ENCODE assay signal across 18 cellular contexts in genomic region chr10:119111968-119112515, GRCh38. TPM values are rescaled to one million over a fixed set of nuclear protein-coding genes. Genes with fewer than 3 reads are reported as not detected.
DNase-seq lines count a peak whose midpoint lies in the region; ATAC-seq and TF ChIP-seq lines count a peak whose summit lies in the region.
"Had no signal": no experiment of that assay in that cellular context is flagged by ENCODE, and none has a peak within 500 bp of the region (broad histone marks: within the 10 kb centered on the region; RNA-seq: fewer than 3 reads in every experiment).

No MANE protein-coding gene starts in this region.

- H3K36me3 ChIP-seq in IMR-90 (ENCODE audit: control insufficient read depth, insufficient read depth, low read length) (peaks cover 27% of the 10 kb centered on the region), neutrophil (peaks cover 78% of the 10 kb centered on the region)

- peak overlapping the region; percentile 83; the same call in 1 of the 3 replicates for H2BK15ac ChIP-seq in IMR-90 (ENCODE audit: low read depth, low read length)

- peaks cover 4% of the 10 kb centered on the region for H4K20me1 ChIP-seq in IMR-90 (ENCODE audit: insufficient read depth, low read length)

- no TSS peak for BruUV-seq in IMR-90 (replicated peaks; lab: Mats Ljungman, UMichigan)

- H3K4me3 Mint-ChIP-seq in CD14-positive monocyte = no peak overlapping the region
- H3K4me3 Mint-ChIP-seq: CD8-positive, alpha-beta memory T cell; GM23338 had no signal

- H3K18ac ChIP-seq in IMR-90 (ENCODE audit: low read depth, low read length) = peak overlapping the region; percentile 84

- peaks cover 11 to 26% of the 10 kb centered on the region in 2 experiments; a peak in 3 of 4 replicates for H3K79me1 ChIP-seq in IMR-90 (ENCODE audit: low read depth in 1 of 2, low read length in 2 of 2)

- H3K27me3 ChIP-seq in IMR-90 (ENCODE audit: control insufficient read depth, insufficient read depth, low read length) (no peaks in the 10 kb centered on the region), neutrophil (no peaks in the 10 kb centered on the region)
- H3K27me3 ChIP-seq: gastroesophageal sphincter, sigmoid colon had no signal

- no CpG with 5 or more reads among the region's 4 CpGs for WGBS in IMR-90 (ENCODE audit: extremely low coverage in 2 of 2, insufficient read length in 1 of 2), 2 experiments

- peak overlapping the region; percentile 64; the same call in 1 of the 2 replicates for H3K4ac ChIP-seq in IMR-90 (ENCODE audit: low read depth, low read length)

- peak overlapping the region; percentile 18; the same call in 1 of the 2 replicates for H3K23ac ChIP-seq in IMR-90 (ENCODE audit: low read depth, low read length)

- peaks cover 54% of the 10 kb centered on the region for H3K4me1 Mint-ChIP-seq in CD14-positive monocyte
- H3K4me1 Mint-ChIP-seq: GM23338 had no signal

- peak overlapping the region; percentile 39; the same call in 1 of the 2 replicates for H2BK20ac ChIP-seq in IMR-90 (ENCODE audit: low read depth, low read length)

- POLR2A ChIA-PET in IMR-90 (lab: Charles Lee; ENCODE audit: unreplicated experiment) = no interaction called here

- H3K9ac ChIP-seq in IMR-90 (ENCODE audit: low read depth, low read length) = no peak overlapping the region; the same call in 1 of the 2 replicates

- H3K4me2 ChIP-seq in IMR-90 (ENCODE audit: low read depth, low read length) = peak overlapping the region; percentile 71; the same call in 1 of the 2 replicates
- H3K4me2 ChIP-seq: GM23338 had no signal

- H3K4me1 ChIP-seq in IMR-90 (ENCODE audit: control insufficient read depth, insufficient read depth, low read length) (peaks cover 15% of the 10 kb centered on the region), neutrophil (ENCODE audit: control insufficient read depth in 1 of 2, insufficient read depth in 1 of 2, low read depth in 1 of 2, low read length in 1 of 2) (peaks cover 38 to 45% of the 10 kb centered on the region in 2 experiments)
- H3K4me1 ChIP-seq: left ventricle myocardium inferior had no signal

- H4K5ac ChIP-seq in IMR-90 (ENCODE audit: low read depth, low read length) = peak overlapping the region; percentile 64; the same call in 1 of the 2 replicates

- H3K4me3 ChIP-seq in IMR-90 (ENCODE audit: insufficient read depth, low read depth, low read length) (no peak overlapping the region), neutrophil (ENCODE audit: low read depth in 1 of 2, low read length in 1 of 2) (no peak overlapping the region)
- H3K4me3 ChIP-seq: gastroesophageal sphincter, GM23338, left ventricle myocardium inferior, sigmoid colon, SK-N-MC, thoracic aorta had no signal

- peaks cover 0 to 3% (median 0%) of the 10 kb centered on the region in 3 donors for H3K27me3 Mint-ChIP-seq in CD14-positive monocyte (ENCODE audit: low read depth in 3 of 3)
- H3K27me3 Mint-ChIP-seq: CD8-positive, alpha-beta memory T cell had no signal

- TF ChIP-seq CTCF in CD14-positive monocyte (IDR thresholded peaks at IDR 0.05) (no peak), IMR-90 (conservative IDR thresholded peaks at IDR 0.05; ENCODE audit: low read depth, low read length) (no peak), neutrophil (IDR thresholded peaks at IDR 0.05) (no peak)

- H2AK9ac ChIP-seq in IMR-90 (replicated peaks; ENCODE audit: low read depth, low read length, poor library complexity) = no peak overlapping the region

- peak overlapping the region; percentile 87 for H2BK5ac ChIP-seq in IMR-90 (ENCODE audit: low read depth, low read length, poor library complexity, severe bottlenecking)

- peaks cover 39 to 83% of the 10 kb centered on the region in 2 donors for H3K36me3 Mint-ChIP-seq in CD14-positive monocyte

- DNase-seq in CD14-positive monocyte (ENCODE audit: low spot score) (no peak), IMR-90 (peak; percentile 82), amniotic epithelial cell (ENCODE audit: low read depth) (peak; percentile 85), RKO (ENCODE audit: low spot score) (no peak)
- no peak for DNase-seq in activated CD4-positive, alpha-beta T cell treated with anti-CD3 and anti-CD28 coated beads, Interleukin-2, amount 50 U/mL, for 48 hours
- no peak for DNase-seq in activated CD4-positive, CD25-positive, alpha-beta regulatory T cell (lab: John Stamatoyannopoulos, UW)
- DNase-seq: activated CD4-positive, alpha-beta T cell treated with anti-CD3 and anti-CD28 coated beads for 48 hours; CD8-positive, alpha-beta memory T cell; cerebellar nuclear complex; left ventricle myocardium inferior; NCI-H187 treated with DMSO at 0.1 percent for 48 hours; sigmoid colon; stimulated activated CD4-positive, alpha-beta T cell treated with anti-CD3 and anti-CD28 coated beads, Interleukin-4, amount 100 ng/mL, for 1 hour had no signal

- H2BK120ac ChIP-seq in IMR-90 (ENCODE audit: low read depth, low read length) = peak overlapping the region; percentile 59; the same call in 1 of the 2 replicates

- no peaks in the 10 kb centered on the region for H3K9me1 ChIP-seq in IMR-90 (ENCODE audit: insufficient read depth, low read length)

- peak overlapping the region; percentile 41 to 85 (median 73) for H3K27ac Mint-ChIP-seq in CD14-positive monocyte
- H3K27ac Mint-ChIP-seq: GM23338 had no signal

- H2AK5ac ChIP-seq in IMR-90 (ENCODE audit: low read depth, low read length) = peak overlapping the region; percentile 71; the same call in 1 of the 2 replicates

- CTCF ChIA-PET in IMR-90 (lab: Yijun Ruan, JAX) = interaction anchor here (0.7 kb wide), 1 partner anchor 760 kb away, joined by 8 read pairs; no protein-coding TSS in a partner anchor

- H4K91ac ChIP-seq in IMR-90 (ENCODE audit: insufficient read depth, low read depth, low read length) = peak overlapping the region; percentile 28; the same call in 1 of the 2 replicates

- ATAC-seq in IMR-90 (ENCODE audit: low read depth) = peak; percentile 63
- ATAC-seq: gastroesophageal sphincter, GM23338 had no signal

- intact Hi-C loops in CD14-positive monocyte (cut with micrococcal nuclease) (loop anchor here (5.0 kb wide), 1 partner anchor 35 kb away; no protein-coding TSS in a partner anchor), IMR-90 (cut with micrococcal nuclease) (no loop called here)

- H3K9me3 Mint-ChIP-seq in CD14-positive monocyte = peaks cover 0 to 3% (median 2%) of the 10 kb centered on the region in 7 donors
- H3K9me3 Mint-ChIP-seq: CD8-positive, alpha-beta memory T cell; GM23338 had no signal

- H3K9me3 ChIP-seq in IMR-90 (ENCODE audit: control insufficient read depth, insufficient read depth, low read length) (no peaks in the 10 kb centered on the region), neutrophil (no peaks in the 10 kb centered on the region)
- H3K9me3 ChIP-seq: gastroesophageal sphincter, left ventricle myocardium inferior, sigmoid colon, thoracic aorta had no signal

- H3K27ac ChIP-seq in IMR-90 (ENCODE audit: insufficient read depth, low read length) = peak overlapping the region; percentile 84
- H3K27ac ChIP-seq in neutrophil = peak overlapping the region; percentile 52
- H3K27ac ChIP-seq: gastroesophageal sphincter, left ventricle myocardium inferior, SK-N-MC, thoracic aorta had no signal

- peak overlapping the region in 1 of 2 experiments; percentile 41; a peak in 2 of 4 replicates for H4K8ac ChIP-seq in IMR-90 (ENCODE audit: low read depth in 2 of 2, low read length in 2 of 2)

- no peak for TF ChIP-seq POLR2A in IMR-90 (IDR thresholded peaks at IDR 0.05; ENCODE audit: low read depth, low read length)

- no peak overlapping the region for H2AFZ ChIP-seq in IMR-90 (replicated peaks; ENCODE audit: low read length, poor library complexity)
- H2AFZ ChIP-seq: GM23338 had no signal

- dilution Hi-C loops in IMR-90 (cut with HindIII; ENCODE audit: low sequenced_read_pairs, unreplicated experiment) = no loop called here

- TF ChIP-seq RAD21 in IMR-90 (IDR thresholded peaks at IDR 0.05; ENCODE audit: low read length) = no peak

- H3K56ac ChIP-seq in IMR-90 (ENCODE audit: extremely low read depth, insufficient read depth, low read length) = peak overlapping the region; percentile 24; the same call in 1 of the 2 replicates

- peak overlapping the region; percentile 64; the same call in 1 of the 2 replicates for H3K14ac ChIP-seq in IMR-90 (replicated peaks; ENCODE audit: low read depth, low read length)

- in situ Hi-C loops in IMR-90 (cut with MboI; ENCODE audit: low sequenced_read_pairs) = no loop called here

TF ChIP-seq in IMR-90, 13 proteins besides CTCF, POLR2A, EP300 and RAD21:
- no peak for TF ChIP-seq MAZ (IDR thresholded peaks at IDR 0.05; ENCODE audit: borderline replicate concordance, low read depth, low read length)
- TF ChIP-seq BHLHE40 (IDR thresholded peaks at IDR 0.05; ENCODE audit: low read depth, low read length) = peak; percentile 46; the same call in 1 of the 2 replicates

RNA-seq across cellular contexts. Expression of gene DENND10, which starts 8.1 kb away (rescaled TPM):
- polyA plus RNA-seq in CD14-positive monocyte (100 to 1,000 TPM; 141 to 188 TPM), IMR-90 (2012; rRNA removed) (39.6 and 50.9 TPM in 2 replicates)
- total RNA-seq in IMR-90 (2012; rRNA removed) = 80.3 and 81.4 TPM in 2 replicates
- 25.5 and 41.7 TPM in 2 replicates for polyA plus RNA-seq in IMR-90 (2012; cell fraction: cytosol; rRNA removed)
- 19.3 and 58.1 TPM in 2 replicates for polyA plus RNA-seq in IMR-90 (2012; cell fraction: nucleus; rRNA removed; ENCODE audit: low replicate concordance)

RNA-seq across cellular contexts. Expression of gene EIF3A, which starts 31.4 kb away (rescaled TPM):
- polyA plus RNA-seq in CD14-positive monocyte (10 to 100 TPM; 24.2 to 49.1 TPM), IMR-90 (2012; rRNA removed) (39.1 and 49.6 TPM in 2 replicates)
- 145 and 156 TPM in 2 replicates for total RNA-seq in IMR-90 (2012; rRNA removed)
- polyA plus RNA-seq in IMR-90 (2012; cell fraction: cytosol; rRNA removed) = 11.3 and 13.5 TPM in 2 replicates
- polyA plus RNA-seq in IMR-90 (2012; cell fraction: nucleus; rRNA removed; ENCODE audit: low replicate concordance) = 7.7 and 33.1 TPM in 2 replicates

RNA-seq across cellular contexts. Expression of gene SFXN4, which starts 53.5 kb away (rescaled TPM):
- polyA plus RNA-seq in CD14-positive monocyte (10 to 100 TPM; 18.3 to 20.4 TPM), IMR-90 (2012; rRNA removed) (10.6 and 12.5 TPM in 2 replicates)
- 10.6 and 12.0 TPM in 2 replicates for total RNA-seq in IMR-90 (2012; rRNA removed)
- 5.4 and 6.0 TPM in 2 replicates for polyA plus RNA-seq in IMR-90 (2012; cell fraction: cytosol; rRNA removed)
- 6.3 and 26.3 TPM in 2 replicates for polyA plus RNA-seq in IMR-90 (2012; cell fraction: nucleus; rRNA removed; ENCODE audit: low replicate concordance)

Comparison
In these comparisons a context has a peak if more than half of its experiments do, and no peak if none do; other contexts are left out.
1. DNase-seq: peak in IMR-90 (single experiment) and amniotic epithelial cell (single experiment); none in CD14-positive monocyte (single experiment), activated CD4-positive, alpha-beta T cell treated with anti-CD3 and anti-CD28 coated beads, Interleukin-2, amount 50 U/mL, for 48 hours (0 of 2), RKO (single experiment) and activated CD4-positive, CD25-positive, alpha-beta regulatory T cell (0 of 4).